Comparison of ENCODE assay signal across 8 cellular contexts in genomic region chr19:38264486-38265212, GRCh38. TPM values are rescaled to one million over a fixed set of nuclear protein-coding genes. Genes with fewer than 3 reads are reported as not detected.
A peak's percentile ranks its signal among the peaks of the same experiment; 100 is the strongest.
DNase-seq lines count a peak whose midpoint lies in the region; ATAC-seq, FAIRE-seq and TF ChIP-seq lines count a peak whose summit lies in the region.

A gene with protein sequence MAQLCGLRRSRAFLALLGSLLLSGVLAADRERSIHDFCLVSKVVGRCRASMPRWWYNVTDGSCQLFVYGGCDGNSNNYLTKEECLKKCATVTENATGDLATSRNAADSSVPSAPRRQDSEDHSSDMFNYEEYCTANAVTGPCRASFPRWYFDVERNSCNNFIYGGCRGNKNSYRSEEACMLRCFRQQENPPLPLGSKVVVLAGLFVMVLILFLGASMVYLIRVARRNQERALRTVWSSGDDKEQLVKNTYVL (plus strand): TSS chr19:38264573. CDS start chr19:38264893, 320 bp downstream.

- H3K36me3 Mint-ChIP-seq in CD4-positive, CD25-positive, alpha-beta regulatory T cell = no peaks in the 10 kb centered on the region

- H3K9me3 Mint-ChIP-seq in CD4-positive, CD25-positive, alpha-beta regulatory T cell = peaks cover 0 to 1% (median 0%) of the 10 kb centered on the region in 7 donors

- H3K9me1 ChIP-seq in keratinocyte (ENCODE audit: control insufficient read depth, extremely low read depth, insufficient read depth, low read length) = peaks cover 3% of the 10 kb centered on the region

- intact Hi-C loops in breast epithelium (cut with DNase I; ENCODE audit: low total_unique reads) = no loop called here

- no peaks in the 10 kb centered on the region for H3K9me3 ChIP-seq in CD4-positive, CD25-positive, alpha-beta regulatory T cell (ENCODE audit: control insufficient read depth in 2 of 2, low read length in 2 of 2)
- H3K9me3 ChIP-seq in HEK293 (ENCODE audit: control insufficient read depth, insufficient read depth, low read depth, low read length) (no peaks in the 10 kb centered on the region), breast epithelium (no peaks in the 10 kb centered on the region), keratinocyte (ENCODE audit: control insufficient read depth, low read depth, low read length) (no peaks in the 10 kb centered on the region)

- no peaks in the 10 kb centered on the region for H3K27me3 ChIP-seq in CD4-positive, CD25-positive, alpha-beta regulatory T cell (ENCODE audit: control insufficient read depth, insufficient read depth, low read length)
- H3K27me3 ChIP-seq in breast epithelium = no peaks in the 10 kb centered on the region
- H3K27me3 ChIP-seq in keratinocyte (ENCODE audit: control insufficient read depth, extremely low read depth, insufficient read depth, low read length) = no peaks in the 10 kb centered on the region

- CTCF ChIA-PET in HEK293 (lab: Yijun Ruan, JAX) = interaction anchor here (0.6 to 8.8 kb wide), 10 partner anchors 15 to 362 kb away, joined by 3 to 48 read pairs (median 4); partner anchors contain the start of genes CATSPERG and PSMD8

- peak within 1 kb of the TSS; percentile 93 for H3K9ac ChIP-seq in keratinocyte (ENCODE audit: control insufficient read depth, extremely low read depth, insufficient read depth, low read length)

- H3K4me3 Mint-ChIP-seq in CD4-positive, CD25-positive, alpha-beta regulatory T cell = peak within 1 kb of the TSS; percentile 68 to 89 (median 83)

- TF ChIP-seq CTCF in HEK293 (tag by site-specific recombination; IDR thresholded peaks at IDR 0.05) (peak; percentile 44; the same call in 1 of the 2 replicates), breast epithelium (IDR thresholded peaks at IDR 0.05) (no peak), keratinocyte (optimal IDR thresholded peaks at IDR 0.05 in 1 of 3, IDR thresholded peaks at IDR 0.05 in 1 of 3, conservative IDR thresholded peaks at IDR 0.05 in 1 of 3; ENCODE audit: extremely low read depth in 1 of 3, insufficient read depth in 2 of 3, low read length in 3 of 3) (no peak)

- H3K27ac ChIP-seq in CD4-positive, CD25-positive, alpha-beta regulatory T cell (ENCODE audit: insufficient read depth, low read length, poor library complexity, severe bottlenecking) = peak within 1 kb of the TSS; percentile 66
- peak within 1 kb of the TSS; percentile 90 for H3K27ac ChIP-seq in HEK293 (ENCODE audit: extremely low read depth, low read depth, low read length)
- H3K27ac ChIP-seq in breast epithelium = peak within 1 kb of the TSS; percentile 97 to 98
- peak within 1 kb of the TSS; percentile 95 for H3K27ac ChIP-seq in keratinocyte (ENCODE audit: control insufficient read depth, insufficient read depth, low read length)

- peak within 1 kb of the TSS; percentile 60 to 92 (median 84) for H3K27ac Mint-ChIP-seq in CD4-positive, CD25-positive, alpha-beta regulatory T cell

- POLR2A ChIA-PET in HEK293 (lab: Yijun Ruan, JAX) = interaction anchor here (0.5 to 4.7 kb wide), 29 partner anchors 9 to 1187 kb away, joined by 3 to 26 read pairs (median 3); partner anchors contain the start of genes ACTN4, C19orf33, FAM98C and GGN

- dilution Hi-C loops in keratinocyte (cut with MboI; ENCODE audit: extremely low pct_ligation_motif_present, low sequenced_read_pairs) = no loop called here

- no peaks in the 10 kb centered on the region for H3K36me3 ChIP-seq in CD4-positive, CD25-positive, alpha-beta regulatory T cell (ENCODE audit: control insufficient read depth, insufficient read depth, low read length)
- no peaks in the 10 kb centered on the region; a peak in 1 of 3 replicates for H3K36me3 ChIP-seq in HEK293 (ENCODE audit: control insufficient read depth in 2 of 2, insufficient read depth in 1 of 2, low read length in 2 of 2)
- no peaks in the 10 kb centered on the region for H3K36me3 ChIP-seq in breast epithelium
- H3K36me3 ChIP-seq in keratinocyte (ENCODE audit: control insufficient read depth in 2 of 2, extremely low read depth in 1 of 2, insufficient read depth in 2 of 2, low read length in 2 of 2) = peaks cover 0 to 4% of the 10 kb centered on the region in 2 experiments

- H3K4me1 ChIP-seq in CD4-positive, CD25-positive, alpha-beta regulatory T cell (ENCODE audit: control insufficient read depth, insufficient read depth, low read length, poor library complexity, severe bottlenecking) = peaks cover 18% of the 10 kb centered on the region
- H3K4me1 ChIP-seq in HEK293 (ENCODE audit: control insufficient read depth, insufficient read depth, low read length) (peaks cover 44% of the 10 kb centered on the region), breast epithelium (peaks cover 0 to 6% of the 10 kb centered on the region in 2 donors), keratinocyte (ENCODE audit: control insufficient read depth, extremely low read depth, insufficient read depth, low read length) (peaks cover 35% of the 10 kb centered on the region)

- H4K20me1 ChIP-seq in keratinocyte (ENCODE audit: control insufficient read depth, extremely low read depth, insufficient read depth, low read length) = peaks cover 22% of the 10 kb centered on the region

- peaks cover 10% of the 10 kb centered on the region for H3K27me3 Mint-ChIP-seq in CD4-positive, CD25-positive, alpha-beta regulatory T cell

- no peak for FAIRE-seq in keratinocyte (lab: Jason Lieb, UNC)

- peak within 1 kb of the TSS; percentile 68 for H2AFZ ChIP-seq in keratinocyte (ENCODE audit: control insufficient read depth, low read length)

- H3K4me2 ChIP-seq in keratinocyte (ENCODE audit: control insufficient read depth, extremely low read depth, insufficient read depth, low read depth, low read length) = peak within 1 kb of the TSS; percentile 99

- H3K4me1 Mint-ChIP-seq in CD4-positive, CD25-positive, alpha-beta regulatory T cell = peaks cover 0 to 41% (median 21%) of the 10 kb centered on the region in 4 donors

- DNase-seq in CD4-positive, CD25-positive, alpha-beta regulatory T cell = no peak
- DNase-seq in breast epithelium (ENCODE audit: low spot score in 2 of 2) (peak in 1 of 2 donors; percentile 95), keratinocyte (ENCODE audit: low read depth, low spot score) (peak; percentile 73), HuH-7 (ENCODE audit: low spot score) (no peak)
- peak; percentile 35 for DNase-seq in stimulated activated CD4-positive, alpha-beta T cell treated with anti-CD3 and anti-CD28 coated beads, Interleukin-4, amount 100 ng/mL, for 24 hours

- ATAC-seq in CD4-positive, CD25-positive, alpha-beta regulatory T cell (ENCODE audit: low read depth in 2 of 2) = peak; percentile 8 to 9
- no peak for ATAC-seq in GM18519 (IDR thresholded peaks at IDR 0.05; ENCODE audit: low FRiP score, unreplicated experiment)

- H3K79me2 ChIP-seq in keratinocyte (ENCODE audit: control insufficient read depth, insufficient read depth, low read length) = peaks cover 52% of the 10 kb centered on the region

- peak within 1 kb of the TSS; percentile 19 for H3K4me3 ChIP-seq in CD4-positive, CD25-positive, alpha-beta regulatory T cell (ENCODE audit: low read depth, low read length)
- peak within 1 kb of the TSS; percentile 52 for H3K4me3 ChIP-seq in HEK293 (ENCODE audit: low read depth, low read length)
- peak within 1 kb of the TSS; percentile 44 to 89 (median 67) for H3K4me3 ChIP-seq in breast epithelium
- H3K4me3 ChIP-seq in keratinocyte (ENCODE audit: control insufficient read depth in 2 of 3, extremely low read depth in 1 of 3, insufficient read depth in 2 of 3, low read depth in 1 of 3, low read length in 3 of 3) = peak within 1 kb of the TSS; percentile 90 to 99 (median 96)

- peak; percentile 52 for TF ChIP-seq POLR2A in Raji (IDR thresholded peaks at IDR 0.05; ENCODE audit: insufficient read depth, low read depth, low read length)
- TF ChIP-seq POLR2A in breast epithelium (IDR thresholded peaks at IDR 0.05) = peak; percentile 80

TF ChIP-seq in HEK293, 187 proteins besides CTCF, POLR2A, EP300 and RAD21 (continues in another document):
- peak; percentile 43 for TF ChIP-seq SP7 (tag by site-specific recombination; IDR thresholded peaks at IDR 0.05)
- no peak; the same call in 1 of the 2 replicates for TF ChIP-seq ZSCAN23 (tag by site-specific recombination; IDR thresholded peaks at IDR 0.05)
- no peak; the same call in 1 of the 2 replicates for TF ChIP-seq PRDM10 (tag by site-specific recombination; IDR thresholded peaks at IDR 0.05)
- TF ChIP-seq EGR2 (tag by site-specific recombination; IDR thresholded peaks at IDR 0.05; ENCODE audit: low read depth) = peak; percentile 36

RNA-seq across cellular contexts. Expression of the gene that starts here (rescaled TPM):
- total RNA-seq in CD4-positive, CD25-positive, alpha-beta regulatory T cell = 15.6 TPM
- 10 to 100 TPM; 36.0 to 70.4 (median 53.5) TPM for polyA plus RNA-seq in CD4-positive, CD25-positive, alpha-beta regulatory T cell
- total RNA-seq in breast epithelium = 100 to 1,000 TPM in 2 of 3 donors, 10 to 100 TPM in 1; 17.1 to 639 (median 492) TPM
- 362 to 472 TPM (median 363 TPM) in 3 replicates for polyA plus RNA-seq in keratinocyte
- polyA plus RNA-seq in keratinocyte (2011; ENCODE audit: low read depth) = 293 TPM
- polyA plus RNA-seq in keratinocyte (2011; cell fraction: cytosol; rRNA removed) = 250 and 352 TPM in 2 replicates
- 891 and 980 TPM in 2 replicates for polyA plus RNA-seq in keratinocyte (2011; cell fraction: nucleus; rRNA removed)
- polyA plus RNA-seq in keratinocyte (2012; ENCODE audit: low replicate concordance) = 601 and 646 TPM in 2 replicates
- polyA minus RNA-seq in keratinocyte = 182 to 293 TPM (median 269 TPM) in 3 replicates
- 465 TPM for polyA minus RNA-seq in keratinocyte (2011; cell fraction: cytosol; rRNA and poly(A)+ RNA removed)
- 290 and 325 TPM in 2 replicates for polyA minus RNA-seq in keratinocyte (2011; cell fraction: nucleus; rRNA and poly(A)+ RNA removed)

Comparison
In these comparisons a context has a peak if more than half of its experiments do, and no peak if none do; other contexts are left out.
1. DNase-seq: peak in keratinocyte (single experiment) and stimulated activated CD4-positive, alpha-beta T cell treated with anti-CD3 and anti-CD28 coated beads, Interleukin-4, amount 100 ng/mL, for 24 hours (single experiment); none in CD4-positive, CD25-positive, alpha-beta regulatory T cell (0 of 3) and HuH-7 (single experiment).
2. H3K4me3 ChIP-seq: peak in every context shown above with its lines; median percentile 96 in keratinocyte; 67 in breast epithelium; 52 in HEK293; 19 in CD4-positive, CD25-positive, alpha-beta regulatory T cell.
3. Peak in every context shown above with its lines, with median percentiles within 50 percentile points of each other: H3K27ac ChIP-seq.